ENCODE assay signal across 28 cellular contexts in genomic region chr12:63093711-63094110, GRCh38. TPM values are rescaled to one million over a fixed set of nuclear protein-coding genes. Genes with fewer than 3 reads are reported as not detected.
DNase-seq lines count a peak whose midpoint lies in the region; ATAC-seq, FAIRE-seq and TF ChIP-seq lines count a peak whose summit lies in the region.
"Had no signal": no experiment of that assay in that cellular context is flagged by ENCODE, and none has a peak within 500 bp of the region (broad histone marks: within the 10 kb centered on the region; RNA-seq: fewer than 3 reads in every experiment).

No MANE protein-coding gene starts in this region.

- H2BK5ac ChIP-seq in H1 (ENCODE audit: low read depth, low read length) (no peak overlapping the region), neuronal stem cell (ENCODE audit: low read length) (no peak overlapping the region)

- H3F3A ChIP-seq in PC-3 (ENCODE audit: low read length, unreplicated experiment), result no peaks in the 10 kb centered on the region

- no peaks in the 10 kb centered on the region for H3K79me2 ChIP-seq in PC-3 (ENCODE audit: low read length)
- no peaks in the 10 kb centered on the region for H3K79me2 ChIP-seq in H1 (ENCODE audit: control insufficient read depth in 1 of 2, insufficient read depth in 2 of 2, low read length in 2 of 2)

- TF ChIP-seq RAD21 in H1 (IDR thresholded peaks at IDR 0.05 in 1 of 2, conservative IDR thresholded peaks at IDR 0.05 in 1 of 2; ENCODE audit: low read depth in 2 of 2, low read length in 2 of 2), result no peak

- H4K8ac ChIP-seq in H1 (ENCODE audit: extremely low read depth, insufficient read depth, low read length), result no peak overlapping the region
- no peak overlapping the region for H4K8ac ChIP-seq in neuronal stem cell (ENCODE audit: low read depth, low read length)

- H3K27me3 ChIP-seq in PC-3 (ENCODE audit: low read length), result peaks cover 50% of the 10 kb centered on the region
- no peaks in the 10 kb centered on the region for H3K27me3 ChIP-seq in H1 (replicated peaks in 1 of 4; ENCODE audit: control insufficient read depth in 3 of 4, extremely low read depth in 1 of 4, insufficient read depth in 3 of 4, low read length in 3 of 4)
- H3K27me3 ChIP-seq in neuronal stem cell (ENCODE audit: control insufficient read depth in 3 of 3, insufficient read depth in 3 of 3, low read depth in 1 of 3, low read length in 3 of 3), result no peaks in the 10 kb centered on the region

- H3K79me1 ChIP-seq in H1 (ENCODE audit: low read depth, low read length), result no peaks in the 10 kb centered on the region
- no peaks in the 10 kb centered on the region for H3K79me1 ChIP-seq in neuronal stem cell (ENCODE audit: low read depth, low read length)

- no peak overlapping the region for H2BK15ac ChIP-seq in H1 (ENCODE audit: low read length)
- no peak overlapping the region for H2BK15ac ChIP-seq in neuronal stem cell (ENCODE audit: low read length)

- H3K4me2 ChIP-seq in PC-3 (ENCODE audit: low read length), result no peak overlapping the region
- H3K4me2 ChIP-seq in H1 (ENCODE audit: insufficient read depth in 1 of 2, low read depth in 2 of 2, low read length in 2 of 2), result no peak overlapping the region
- no peak overlapping the region for H3K4me2 ChIP-seq in neuronal stem cell (ENCODE audit: insufficient read depth, low read length, poor library complexity, severe bottlenecking)

- FAIRE-seq in H1 (lab: Jason Lieb, UNC), result no peak
- FAIRE-seq: GM12892, HTR-8/SVneo had no signal

- H3K18ac ChIP-seq in H1 (ENCODE audit: extremely low read depth, low read length), result no peak overlapping the region
- H3K18ac ChIP-seq in neuronal stem cell (ENCODE audit: low read length), result no peak overlapping the region

- no peak overlapping the region for H4K91ac ChIP-seq in H1 (replicated peaks; ENCODE audit: insufficient read length, low read length)
- no peak overlapping the region for H4K91ac ChIP-seq in neuronal stem cell (ENCODE audit: low read depth, low read length, poor library complexity)

- peak; percentile 6 for DNase-seq in EL
- DNase-seq in PC-3, result peak; percentile 6
- DNase-seq in H1 (ENCODE audit: low read depth in 1 of 2, low spot score in 2 of 2), result no peak
- DNase-seq in neuronal stem cell (ENCODE audit: low spot score), result no peak
- DNase-seq in NCI-H774 (lab: John Stamatoyannopoulos, UW), result no peak
- DNase-seq in AG20443 (ENCODE audit: low spot score), result no peak
- DNase-seq in GF-D8 (lab: John Stamatoyannopoulos, UW), result no peak
- DNase-seq: CD8-positive, alpha-beta memory T cell; GOT3; KG1; NCI-H1105 treated with DMSO at 0.1 percent for 48 hours; NCI-H1694; NCI-H2081; NCI-H2171; NCI-H345; NCI-H524; OCI-M1; Right ventricle myocardium superior had no signal

- no peak for ATAC-seq in PC-3
- no peak for ATAC-seq in HG03571 (IDR thresholded peaks at IDR 0.05; ENCODE audit: unreplicated experiment)

- H2AFZ ChIP-seq in PC-3 (ENCODE audit: low read length), result no peak overlapping the region
- peak overlapping the region; percentile 83; the same call in 1 of the 2 replicates for H2AFZ ChIP-seq in H1 (ENCODE audit: low read length)
- H2AFZ ChIP-seq in neuronal stem cell (ENCODE audit: low read length), result peak overlapping the region; percentile 41

- H3K23me2 ChIP-seq in H1 (ENCODE audit: low read depth, low read length), result no peaks in the 10 kb centered on the region

- no peak overlapping the region for H4K5ac ChIP-seq in H1 (ENCODE audit: insufficient read length, low read depth, low read length)

- CTCF ChIA-PET in PC-3 (lab: Charles Lee), result interaction anchor here (0.6 kb wide), 1 partner anchor 36 kb away, joined by 4 read pairs; no protein-coding TSS in a partner anchor
- CTCF ChIA-PET in H1 (lab: Charles Lee; ENCODE audit: partially characterized antibody), result interaction anchor here (1.7 to 2.7 kb wide), 4 partner anchors 9 to 24 kb away, joined by 5 to 9 read pairs (median 8); no protein-coding TSS in a partner anchor

- H3K9me2 ChIP-seq in PC-3 (replicated peaks; ENCODE audit: low read length), result no peaks in the 10 kb centered on the region

- no peak for TF ChIP-seq EP300 in H1 (IDR thresholded peaks at IDR 0.05; ENCODE audit: borderline replicate concordance in 1 of 2, low read depth in 2 of 2, low read length in 2 of 2)

- H2BK20ac ChIP-seq in H1 (ENCODE audit: low read length), result no peak overlapping the region

- no peak overlapping the region for H3K14ac ChIP-seq in H1 (ENCODE audit: insufficient read length)
- H3K14ac ChIP-seq in neuronal stem cell (ENCODE audit: low read length), result no peak overlapping the region

- H3K23ac ChIP-seq in H1 (ENCODE audit: insufficient read length), result no peak overlapping the region
- no peak overlapping the region for H3K23ac ChIP-seq in neuronal stem cell (ENCODE audit: low read depth, low read length, poor library complexity)

- H3K36me3 ChIP-seq in PC-3 (ENCODE audit: low read depth, low read length), result no peaks in the 10 kb centered on the region
- H3K36me3 ChIP-seq in H1 (ENCODE audit: control insufficient read depth in 2 of 4, insufficient read depth in 4 of 4, low read length in 3 of 4), result no peaks in the 10 kb centered on the region
- H3K36me3 ChIP-seq in neuronal stem cell (replicated peaks in 1 of 2; ENCODE audit: control insufficient read depth in 2 of 2, insufficient read depth in 2 of 2, low read length in 2 of 2), result no peaks in the 10 kb centered on the region

- intact Hi-C loops in PC-3 (cut with micrococcal nuclease), result no loop called here

- no peak overlapping the region for H2BK120ac ChIP-seq in H1 (replicated peaks; ENCODE audit: low read depth, low read length)
- no peak overlapping the region for H2BK120ac ChIP-seq in neuronal stem cell (ENCODE audit: low read depth, low read length)

- TF ChIP-seq CTCF in PC-3 (conservative IDR thresholded peaks at IDR 0.05; ENCODE audit: low read depth, low read length) (no peak), H1 (IDR thresholded peaks at IDR 0.05; ENCODE audit: control extremely low read depth in 1 of 3, insufficient read depth in 1 of 3, low read depth in 1 of 3, low read length in 3 of 3) (no peak)

- H3K27ac ChIP-seq in PC-3 (ENCODE audit: low read length) (no peak overlapping the region), H1 (ENCODE audit: low read depth, low read length) (no peak overlapping the region), neuronal stem cell (replicated peaks; ENCODE audit: low read length) (no peak overlapping the region)
- H3K27ac ChIP-seq: C4-2B, HL-60 had no signal

- POLR2A ChIA-PET in PC-3 (lab: Charles Lee; ENCODE audit: unreplicated experiment) (no interaction called here), H1 (lab: Charles Lee; ENCODE audit: partially characterized antibody) (no interaction called here)

- TF ChIP-seq POLR2A in H1 (IDR thresholded peaks at IDR 0.05; ENCODE audit: control extremely low read depth in 1 of 2, low read depth in 2 of 2, low read length in 2 of 2), result no peak

- H4K20me1 ChIP-seq in PC-3 (ENCODE audit: low read length), result no peaks in the 10 kb centered on the region
- no peaks in the 10 kb centered on the region for H4K20me1 ChIP-seq in H1 (replicated peaks in 1 of 2; ENCODE audit: control insufficient read depth in 1 of 2, insufficient read depth in 2 of 2, low read length in 2 of 2)

- H3K9ac ChIP-seq in PC-3 (ENCODE audit: low read length) (no peak overlapping the region), H1 (replicated peaks in 1 of 4; ENCODE audit: extremely low read depth in 1 of 4, low read depth in 3 of 4, low read length in 3 of 4) (no peak overlapping the region), neuronal stem cell (ENCODE audit: low read depth, low read length, poor library complexity) (no peak overlapping the region)

- H3K4me3 ChIP-seq in PC-3 (ENCODE audit: low read length) (no peak overlapping the region), H1 (ENCODE audit: extremely low read depth in 1 of 4, insufficient read depth in 2 of 4, low read depth in 3 of 4, low read length in 4 of 4) (no peak overlapping the region), neuronal stem cell (ENCODE audit: low read length in 2 of 2) (no peak overlapping the region)

- H3K56ac ChIP-seq in H1 (replicated peaks; ENCODE audit: insufficient read length, low read depth, low read length), result no peak overlapping the region

- H3K4me1 ChIP-seq in PC-3 (ENCODE audit: insufficient read depth, low read length), result no peaks in the 10 kb centered on the region
- no peaks in the 10 kb centered on the region for H3K4me1 ChIP-seq in H1 (replicated peaks in 1 of 4; ENCODE audit: control insufficient read depth in 3 of 4, insufficient read depth in 4 of 4, low read length in 3 of 4)
- H3K4me1 ChIP-seq in neuronal stem cell (ENCODE audit: control insufficient read depth in 2 of 2, insufficient read depth in 1 of 2, low read depth in 1 of 2, low read length in 2 of 2), result peaks cover 0 to 4% of the 10 kb centered on the region in 2 donors

- H3K9me3 ChIP-seq in PC-3 (ENCODE audit: low read length), result no peaks in the 10 kb centered on the region
- H3K9me3 ChIP-seq in H1 (ENCODE audit: insufficient read depth in 2 of 2, low read depth in 1 of 2, low read length in 1 of 2), result no peaks in the 10 kb centered on the region
- no peaks in the 10 kb centered on the region for H3K9me3 ChIP-seq in neuronal stem cell (replicated peaks in 1 of 2; ENCODE audit: control insufficient read depth in 2 of 2, insufficient read depth in 1 of 2, low read depth in 1 of 2, low read length in 2 of 2)

- no TSS peak for BruUV-seq in PC-3 (replicated peaks; lab: Mats Ljungman, UMichigan)

- no peak overlapping the region for H2BK12ac ChIP-seq in H1 (ENCODE audit: low read depth, low read length)
- H2BK12ac ChIP-seq in neuronal stem cell (ENCODE audit: low read length), result no peak overlapping the region

- no peak overlapping the region for H2AK5ac ChIP-seq in H1 (ENCODE audit: low read depth, low read length)
- H2AK5ac ChIP-seq in neuronal stem cell (ENCODE audit: low read depth, low read length), result no peak overlapping the region

- 80% methylated on average over 2 of the region's 2 CpGs; no CpG with 5 or more reads in 1 of the 2 experiments for WGBS in H1 (ENCODE audit: extremely low coverage in 1 of 2, insufficient coverage in 1 of 2, insufficient read length in 1 of 2, insufficient replicate concordance in 2 of 2, low coverage in 1 of 2, low lambda C conversion rate in 2 of 2, missing lambda C conversion rate in 1 of 2), 2 experiments
- WGBS in neuronal stem cell (ENCODE audit: extremely low coverage in 2 of 2, insufficient read length in 2 of 2, insufficient replicate concordance in 1 of 2), 2 donors, result no CpG with 5 or more reads among the region's 2 CpGs

- H3K4ac ChIP-seq in H1 (replicated peaks; ENCODE audit: insufficient read length, low read depth, low read length) (no peak overlapping the region), neuronal stem cell (ENCODE audit: low read length) (no peak overlapping the region)

RNA-seq across cellular contexts. Expression of gene AVPR1A, which starts 57.3 kb away (rescaled TPM):
- not detected in 2 replicates for total RNA-seq in PC-3 (2014; rRNA removed)
- total RNA-seq in H1 (2021; fragmentation: NEBNext Ultra II Directional; extraction: Animal tissue kit (Norgen Biotek cat#: 25700)), result 0.11 and 0.20 TPM in 2 replicates
- polyA plus RNA-seq in H1 (2011; rRNA removed), result 0.13 and 0.14 TPM in 2 replicates
- polyA plus RNA-seq in H1 (2011; cell fraction: cytosol; rRNA removed), result 0.09 TPM
- polyA plus RNA-seq in H1 (2011; cell fraction: nucleus; rRNA removed), result 0.01 TPM
- 0.09 to 0.11 TPM (median 0.11 TPM) in 3 of 4 replicates, not detected in the other for polyA plus RNA-seq in H1 (2012, experiment 1 of 2)
- not detected for polyA plus RNA-seq in H1 (2012, experiment 2 of 2)
- 0.12 TPM for polyA plus RNA-seq in H1 (2013, experiment 1 of 2)
- 0.29 TPM for polyA plus RNA-seq in H1 (2013, experiment 2 of 2)
- 0.13 and 0.49 TPM in 2 replicates for polyA minus RNA-seq in H1 (2011; rRNA and poly(A)+ RNA removed)
- polyA minus RNA-seq in H1 (2011; cell fraction: cytosol; rRNA and poly(A)+ RNA removed), result 0.15 TPM
- 0.30 TPM for polyA minus RNA-seq in H1 (2011; cell fraction: nucleus; rRNA and poly(A)+ RNA removed)
- 0.04 TPM for polyA plus RNA-seq in neuronal stem cell (2013, experiment 1 of 2)
- 0.06 TPM for polyA plus RNA-seq in neuronal stem cell (2013, experiment 2 of 2)
- total RNA-seq: A172; CD8-positive, alpha-beta memory T cell; RPMI7951; SK-MEL-5; T-helper 1 cell treated with Interleukin-12 subunit alpha and Interleukin-12 subunit beta and Interleukin-4 antibody, amounts not matched to agents 30 ng/mL and 1 ng/mL, for 36 hours had no signal
- polyA plus RNA-seq: AG04450; CD8-positive, alpha-beta memory T cell had no signal

Comparison
In these comparisons a context has a peak if more than half of its experiments do, and no peak if none do; other contexts are left out.
1. DNase-seq: peak in EL (single experiment) and PC-3 (single experiment); none in H1 (0 of 2), neuronal stem cell (single experiment), NCI-H774 (single experiment), AG20443 (single experiment) and GF-D8 (single experiment).